Comparison of ENCODE assay signal across 10 cellular contexts in genomic region chr1:19467199-19468187, GRCh38. TPM values are rescaled to one million over a fixed set of nuclear protein-coding genes. Genes with fewer than 3 reads are reported as not detected.
DNase-seq lines count a peak whose midpoint lies in the region; ATAC-seq and TF ChIP-seq lines count a peak whose summit lies in the region.
"Had no signal": no experiment of that assay in that cellular context is flagged by ENCODE, and none has a peak within 500 bp of the region (broad histone marks: within the 10 kb centered on the region; RNA-seq: fewer than 3 reads in every experiment).

No MANE protein-coding gene starts in this region.

- intact Hi-C loops in activated naive CD4-positive, alpha-beta T cell treated with anti-CD3 and anti-CD28 coated beads for 36 hours (cut with micrococcal nuclease) = loop anchor here (1.0 to 10.0 kb wide), 6 partner anchors 10 to 717 kb away; partner anchors contain the start of genes PLA2G2C and UBXN10
- intact Hi-C loops in Right ventricle myocardium inferior (cut with DNase I) = no loop called here

- DNase-seq in activated naive CD4-positive, alpha-beta T cell treated with anti-CD3 and anti-CD28 coated beads for 36 hours = no peak
- DNase-seq in activated naive CD4-positive, alpha-beta T cell (lab: John Stamatoyannopoulos, UW) = no peak
- DNase-seq in caudate nucleus (lab: John Stamatoyannopoulos, UW) = peak in 1 of 61 donors; percentile 67
- no peak for DNase-seq in mesothelial cell of epicardium (ENCODE audit: low spot score in 2 of 2, unreplicated experiment in 2 of 2)
- no peak for DNase-seq in AML-193 (lab: John Stamatoyannopoulos, UW)
- no peak for DNase-seq in Right ventricle myocardium inferior (ENCODE audit: missing footprints)
- DNase-seq: dermis blood vessel endothelial cell, head of caudate nucleus had no signal

- H3K36me3 Mint-ChIP-seq in activated naive CD4-positive, alpha-beta T cell treated with anti-CD3 and anti-CD28 coated beads for 36 hours (ENCODE audit: low read depth) = peaks cover 20% of the 10 kb centered on the region
- peaks cover 12% of the 10 kb centered on the region for H3K36me3 Mint-ChIP-seq in mesothelial cell of epicardium

- peaks cover 91% of the 10 kb centered on the region for H3K4me1 Mint-ChIP-seq in activated naive CD4-positive, alpha-beta T cell treated with anti-CD3 and anti-CD28 coated beads for 36 hours (ENCODE audit: low read depth)
- peaks cover 18% of the 10 kb centered on the region for H3K4me1 Mint-ChIP-seq in mesothelial cell of epicardium

- CTCF ChIA-PET in activated naive CD4-positive, alpha-beta T cell treated with anti-CD3 and anti-CD28 coated beads for 36 hours (lab: Charles Lee) = interaction anchor here (0.9 to 2.1 kb wide), 2 partner anchors 10 to 183 kb away, joined by 3 to 6 read pairs; no protein-coding TSS in a partner anchor

- no peaks in the 10 kb centered on the region for H3K27me3 Mint-ChIP-seq in activated naive CD4-positive, alpha-beta T cell treated with anti-CD3 and anti-CD28 coated beads for 36 hours (ENCODE audit: low read depth)
- no peaks in the 10 kb centered on the region for H3K27me3 Mint-ChIP-seq in mesothelial cell of epicardium (ENCODE audit: low read depth)

- 77% methylated on average over 14 of the region's 14 CpGs for WGBS in urinary bladder

- H3K4me3 Mint-ChIP-seq in activated naive CD4-positive, alpha-beta T cell treated with anti-CD3 and anti-CD28 coated beads for 36 hours = no peak overlapping the region
- no peak overlapping the region for H3K4me3 Mint-ChIP-seq in mesothelial cell of epicardium

- H3K27ac ChIP-seq in caudate nucleus (ENCODE audit: low read depth, low read length) = peak overlapping the region; percentile 54
- peak overlapping the region; percentile 43 for H3K27ac ChIP-seq in urinary bladder (ENCODE audit: low read depth)

- no peak overlapping the region for H3K4me3 ChIP-seq in urinary bladder (ENCODE audit: low read depth, low read length)

- no peak for TF ChIP-seq CTCF in mesothelial cell of epicardium (IDR thresholded peaks at IDR 0.05; ENCODE audit: unreplicated experiment)

- no peak for ATAC-seq in HG02642 (IDR thresholded peaks at IDR 0.05; ENCODE audit: poor library complexity, unreplicated experiment)
- no peak for ATAC-seq in Right ventricle myocardium inferior

- H3K36me3 ChIP-seq in urinary bladder (ENCODE audit: insufficient read depth) = no peaks in the 10 kb centered on the region

- peaks cover 9% of the 10 kb centered on the region for H3K4me1 ChIP-seq in urinary bladder (ENCODE audit: insufficient read depth)

- H3K27ac Mint-ChIP-seq in activated naive CD4-positive, alpha-beta T cell treated with anti-CD3 and anti-CD28 coated beads for 36 hours = peak overlapping the region; percentile 88
- H3K27ac Mint-ChIP-seq in mesothelial cell of epicardium = peak overlapping the region; percentile 30

- no peaks in the 10 kb centered on the region for H3K9me3 Mint-ChIP-seq in activated naive CD4-positive, alpha-beta T cell treated with anti-CD3 and anti-CD28 coated beads for 36 hours
- no peaks in the 10 kb centered on the region for H3K9me3 Mint-ChIP-seq in mesothelial cell of epicardium

RNA-seq across cellular contexts. Expression of gene CAPZB, which starts 17.8 kb away (rescaled TPM):
- total RNA-seq in activated naive CD4-positive, alpha-beta T cell treated with anti-CD3 and anti-CD28 coated beads for 36 hours = 100 to 1,000 TPM; 362 to 381 TPM
- total RNA-seq in mesothelial cell of epicardium (192 to 209 TPM (median 204 TPM) in 3 replicates), urinary bladder (77.1 TPM), Right ventricle myocardium inferior (267 TPM)
- polyA plus RNA-seq in urinary bladder = 372 TPM
